In genomic region chr2:226611196-226611943, GRCh38 we compare ENCODE assay signal across 33 cellular contexts.
DNase-seq lines count a peak whose midpoint lies in the region; ATAC-seq, FAIRE-seq and TF ChIP-seq lines count a peak whose summit lies in the region.
"Had no signal": no experiment of that assay in that cellular context is flagged by ENCODE, and none has a peak within 500 bp of the region (broad histone marks: within the 10 kb centered on the region; RNA-seq: fewer than 3 reads in every experiment).

No MANE protein-coding gene starts in this region.

- no peaks in the 10 kb centered on the region for H3K79me2 ChIP-seq in mammary epithelial cell (ENCODE audit: insufficient read depth, low read length)

- 93% methylated on average over 2 of the region's 4 CpGs; no CpG with 5 or more reads in 1 of the 2 experiments for WGBS in IMR-90 (ENCODE audit: extremely low coverage in 2 of 2, insufficient read length in 1 of 2), 2 experiments
- WGBS in mammary epithelial cell (ENCODE audit: low coverage, missing lambda C conversion rate): 71% methylated on average over 4 of the region's 4 CpGs

- TF ChIP-seq POLR2A in IMR-90 (IDR thresholded peaks at IDR 0.05; ENCODE audit: low read depth, low read length) (no peak), H54 (IDR thresholded peaks at IDR 0.05; ENCODE audit: low read depth, low read length) (no peak)

- no peak overlapping the region for H2AFZ ChIP-seq in IMR-90 (replicated peaks; ENCODE audit: low read length, poor library complexity)
- no peak overlapping the region for H2AFZ ChIP-seq in mammary epithelial cell (ENCODE audit: low read depth, low read length)

- peak overlapping the region; percentile 75 for H2BK120ac ChIP-seq in IMR-90 (ENCODE audit: low read depth, low read length)

- H3K9me3 Mint-ChIP-seq in mesothelial cell of epicardium: peaks cover 13% of the 10 kb centered on the region
- H3K9me3 Mint-ChIP-seq: stimulated activated naive CD8-positive, alpha-beta T cell treated with anti-CD3 and anti-CD28 coated beads, Interleukin-15, amount 100 ng/mL, for 72 hours; WTC11 had no signal

- peak overlapping the region; percentile 22; the same call in 1 of the 2 replicates for H3K4ac ChIP-seq in IMR-90 (ENCODE audit: low read depth, low read length)

- H3K4me3 Mint-ChIP-seq in mesothelial cell of epicardium: no peak overlapping the region
- H3K4me3 Mint-ChIP-seq: activated CD8-positive, alpha-beta memory T cell treated with anti-CD3 and anti-CD28 coated beads, Interleukin-2, amount 10 ng/mL, durations not matched to agents 7 days and 5 days; brain; natural killer cell; stimulated activated naive CD8-positive, alpha-beta T cell treated with anti-CD3 and anti-CD28 coated beads, Interleukin-15, amount 100 ng/mL, for 72 hours; WTC11 had no signal

- H4K8ac ChIP-seq in IMR-90 (ENCODE audit: low read depth in 2 of 2, low read length in 2 of 2): peak overlapping the region; percentile 24 to 64

- ATAC-seq in IMR-90 (ENCODE audit: low read depth): peak; percentile 9; the same call in 1 of the 2 replicates
- no peak for ATAC-seq in HG03460 (IDR thresholded peaks at IDR 0.05; ENCODE audit: unreplicated experiment)
- ATAC-seq in HG02884 (IDR thresholded peaks at IDR 0.05; ENCODE audit: unreplicated experiment): no peak
- ATAC-seq: activated CD8-positive, alpha-beta memory T cell treated with anti-CD3 and anti-CD28 coated beads, Interleukin-2, amount 10 ng/mL, durations not matched to agents 7 days and 5 days; left ventricle myocardium superior; natural killer cell; stimulated activated naive CD8-positive, alpha-beta T cell treated with anti-CD3 and anti-CD28 coated beads, Interleukin-15, amount 100 ng/mL, for 72 hours; WTC11 had no signal

- H4K5ac ChIP-seq in IMR-90 (ENCODE audit: low read depth, low read length): peak overlapping the region; percentile 97

- H3K36me3 ChIP-seq in IMR-90 (ENCODE audit: control insufficient read depth, insufficient read depth, low read length) (no peaks in the 10 kb centered on the region), mammary epithelial cell (ENCODE audit: insufficient read depth, low read length) (no peaks in the 10 kb centered on the region)
- H3K36me3 ChIP-seq: BLaER1 treated with 17β-estradiol and CSF1 and Interleukin-3, amounts not matched to agents 10 nM and 100 nM had no signal

- TF ChIP-seq RAD21 in IMR-90 (IDR thresholded peaks at IDR 0.05; ENCODE audit: low read length): no peak

- POLR2A ChIA-PET in IMR-90 (lab: Charles Lee; ENCODE audit: unreplicated experiment): interaction anchor here (0.7 kb wide), 1 partner anchor 132 kb away, joined by 3 read pairs; no protein-coding TSS in a partner anchor

- peaks cover 10% of the 10 kb centered on the region for H3K4me1 ChIP-seq in IMR-90 (ENCODE audit: control insufficient read depth, insufficient read depth, low read length)
- peaks cover 19% of the 10 kb centered on the region for H3K4me1 ChIP-seq in mammary epithelial cell (ENCODE audit: insufficient read depth, low read length)
- H3K4me1 ChIP-seq: BLaER1 treated with 17β-estradiol and CSF1 and Interleukin-3, amounts not matched to agents 10 nM and 100 nM had no signal

- peak overlapping the region; percentile 91 for H2BK20ac ChIP-seq in IMR-90 (ENCODE audit: low read depth, low read length)

- no peak overlapping the region for H3K56ac ChIP-seq in IMR-90 (ENCODE audit: extremely low read depth, insufficient read depth, low read length)

- H3K27me3 ChIP-seq in IMR-90 (ENCODE audit: control insufficient read depth, insufficient read depth, low read length) (no peaks in the 10 kb centered on the region), mammary epithelial cell (ENCODE audit: insufficient read depth, low read length) (no peaks in the 10 kb centered on the region)
- H3K27me3 ChIP-seq: BLaER1 treated with 17β-estradiol and CSF1 and Interleukin-3, amounts not matched to agents 10 nM and 100 nM had no signal

- TF ChIP-seq CTCF in IMR-90 (conservative IDR thresholded peaks at IDR 0.05; ENCODE audit: low read depth, low read length) (no peak), mammary epithelial cell (conservative IDR thresholded peaks at IDR 0.05 in 1 of 2, IDR thresholded peaks at IDR 0.05 in 1 of 2; ENCODE audit: extremely low read depth in 1 of 2, insufficient read depth in 1 of 2, low read depth in 1 of 2, low read length in 2 of 2) (no peak), mesothelial cell of epicardium (IDR thresholded peaks at IDR 0.05; ENCODE audit: unreplicated experiment) (no peak)

- H3K9me1 ChIP-seq in IMR-90 (ENCODE audit: insufficient read depth, low read length): peaks cover 3% of the 10 kb centered on the region

- dilution Hi-C loops in IMR-90 (cut with HindIII; ENCODE audit: low sequenced_read_pairs, unreplicated experiment) (no loop called here), mammary epithelial cell (cut with HindIII; ENCODE audit: low sequenced_read_pairs) (no loop called here)

- H3K27me3 Mint-ChIP-seq in mesothelial cell of epicardium (ENCODE audit: low read depth): no peaks in the 10 kb centered on the region

- H4K91ac ChIP-seq in IMR-90 (ENCODE audit: insufficient read depth, low read depth, low read length): peak overlapping the region; percentile 29

- in situ Hi-C loops in IMR-90 (cut with MboI; ENCODE audit: low sequenced_read_pairs): no loop called here
- in situ Hi-C loops in mammary epithelial cell (cut with MboI; ENCODE audit: low sequenced_read_pairs in 2 of 2): no loop called here

- H2BK15ac ChIP-seq in IMR-90 (ENCODE audit: low read depth, low read length): peak overlapping the region; percentile 90

- peaks cover 2% of the 10 kb centered on the region for H3K36me3 Mint-ChIP-seq in mesothelial cell of epicardium
- H3K36me3 Mint-ChIP-seq: brain, natural killer cell, WTC11 had no signal

- CTCF ChIA-PET in IMR-90 (lab: Yijun Ruan, JAX): no interaction called here
- CTCF ChIA-PET in mammary epithelial cell (lab: Charles Lee; ENCODE audit: low non-redundant PET): interaction anchor here (0.5 kb wide), 1 partner anchor 426 kb away, joined by 3 read pairs; no protein-coding TSS in a partner anchor

- no peaks in the 10 kb centered on the region for H4K20me1 ChIP-seq in IMR-90 (ENCODE audit: insufficient read depth, low read length)
- H4K20me1 ChIP-seq in mammary epithelial cell (ENCODE audit: insufficient read depth, low read length): no peaks in the 10 kb centered on the region
- H4K20me1 ChIP-seq: BLaER1 treated with 17β-estradiol and CSF1 and Interleukin-3, amounts not matched to agents 10 nM and 100 nM had no signal

- DNase-seq in AG20443 (ENCODE audit: low spot score): peak; percentile 11
- no peak for DNase-seq in IMR-90
- DNase-seq in mammary epithelial cell: peak; percentile 8
- no peak for DNase-seq in mesothelial cell of epicardium (ENCODE audit: low spot score in 2 of 2, unreplicated experiment in 2 of 2)
- no peak for DNase-seq in H54 (ENCODE audit: insufficient read length, low spot score)
- DNase-seq in activated CD8-positive, alpha-beta memory T cell treated with anti-CD3 and anti-CD28 coated beads, Interleukin-2, amount 50 U/mL, for 4 hours: no peak
- DNase-seq: ACHN; activated CD4-positive, alpha-beta T cell treated with anti-CD3 and anti-CD28 coated beads, Interleukin-2, amount 50 U/mL, for 1 hour; activated CD8-positive, alpha-beta memory T cell treated with anti-CD3 and anti-CD28 coated beads, Interleukin-2, amount 10 ng/mL, durations not matched to agents 7 days and 5 days; activated naive CD4-positive, alpha-beta T cell treated with Interleukin-2 at 50 U/mL for 16 hours; COR-L47; DMS79; GOT3; KBM-7; left ventricle myocardium superior; natural killer cell; NCI-H1436; NCI-H446 treated with DMSO at 0.1 percent for 48 hours; occipital lobe; OCI-M1; SHP77; stimulated activated CD4-positive, alpha-beta T cell treated with anti-CD3 and anti-CD28 coated beads, Interleukin-1b, Interleukin-23, amount 100 ng/mL, for 48 hours; stimulated activated CD8-positive, alpha-beta memory T cell treated with anti-CD3 and anti-CD28 coated beads, Interleukin-4, amount 100 ng/mL, for 48 hours; stimulated activated naive CD8-positive, alpha-beta T cell treated with anti-CD3 and anti-CD28 coated beads, Interleukin-15, amount 100 ng/mL, for 72 hours had no signal

- BruUV-seq in IMR-90 (replicated peaks; lab: Mats Ljungman, UMichigan): no TSS peak
- BruUV-seq in mammary epithelial cell (replicated peaks; lab: Mats Ljungman, UMichigan): TSS peak; percentile 76

- H3K18ac ChIP-seq in IMR-90 (ENCODE audit: low read depth, low read length): peak overlapping the region; percentile 97

- no peak overlapping the region for H2AK9ac ChIP-seq in IMR-90 (replicated peaks; ENCODE audit: low read depth, low read length, poor library complexity)

- H3K79me1 ChIP-seq in IMR-90 (ENCODE audit: low read depth in 1 of 2, low read length in 2 of 2): no peaks in the 10 kb centered on the region

- H2AK5ac ChIP-seq in IMR-90 (ENCODE audit: low read depth, low read length): peak overlapping the region; percentile 41

- no peak overlapping the region for H3K23ac ChIP-seq in IMR-90 (ENCODE audit: low read depth, low read length)

- H3K4me1 Mint-ChIP-seq in mesothelial cell of epicardium: peaks cover 26% of the 10 kb centered on the region
- H3K4me1 Mint-ChIP-seq: brain, natural killer cell had no signal

- H3K9ac ChIP-seq in IMR-90 (ENCODE audit: low read depth, low read length) (no peak overlapping the region), mammary epithelial cell (ENCODE audit: insufficient read depth, low read length) (no peak overlapping the region)
- H3K9ac ChIP-seq: BLaER1 treated with 17β-estradiol and CSF1 and Interleukin-3, amounts not matched to agents 10 nM and 100 nM had no signal

- peak overlapping the region; percentile 66; the same call in 1 of the 2 replicates for H3K4me2 ChIP-seq in IMR-90 (ENCODE audit: low read depth, low read length)
- peak overlapping the region; percentile 29 for H3K4me2 ChIP-seq in mammary epithelial cell (ENCODE audit: insufficient read depth, low read depth, low read length)
- H3K4me2 ChIP-seq: BLaER1 treated with 17β-estradiol and CSF1 and Interleukin-3, amounts not matched to agents 10 nM and 100 nM had no signal

- intact Hi-C loops in IMR-90 (cut with micrococcal nuclease): no loop called here
- intact Hi-C loops in mammary epithelial cell (cut with micrococcal nuclease): no loop called here

- H3K4me3 ChIP-seq in IMR-90 (ENCODE audit: insufficient read depth, low read depth, low read length) (no peak overlapping the region), mammary epithelial cell (replicated peaks in 1 of 3; ENCODE audit: insufficient read depth in 1 of 3, low read depth in 2 of 3, low read length in 3 of 3) (no peak overlapping the region)
- H3K4me3 ChIP-seq: BLaER1 treated with 17β-estradiol and CSF1 and Interleukin-3, amounts not matched to agents 10 nM and 100 nM; skin epidermis had no signal

- no peaks in the 10 kb centered on the region for H3K9me3 ChIP-seq in IMR-90 (ENCODE audit: control insufficient read depth, insufficient read depth, low read length)
- no peaks in the 10 kb centered on the region for H3K9me3 ChIP-seq in mammary epithelial cell (replicated peaks; ENCODE audit: insufficient read depth, low read length)
- H3K9me3 ChIP-seq: BLaER1 treated with 17β-estradiol and CSF1 and Interleukin-3, amounts not matched to agents 10 nM and 100 nM had no signal

- H3K27ac ChIP-seq in IMR-90 (ENCODE audit: insufficient read depth, low read length) (no peak overlapping the region; the same call in 1 of the 2 replicates), mammary epithelial cell (ENCODE audit: insufficient read depth, low read depth, low read length) (peak overlapping the region; percentile 57)
- H3K27ac ChIP-seq: BLaER1 treated with 17β-estradiol and CSF1 and Interleukin-3, amounts not matched to agents 10 nM and 100 nM; skin epidermis had no signal

- no peak for FAIRE-seq in H54 (lab: Jason Lieb, UNC)
- FAIRE-seq: endothelial cell of umbilical vein, GM18507, islet of Langerhans had no signal

- H3K27ac Mint-ChIP-seq in mesothelial cell of epicardium: peak overlapping the region; percentile 78
- H3K27ac Mint-ChIP-seq: activated CD8-positive, alpha-beta memory T cell treated with anti-CD3 and anti-CD28 coated beads, Interleukin-2, amount 10 ng/mL, durations not matched to agents 7 days and 5 days; brain; natural killer cell; stimulated activated naive CD8-positive, alpha-beta T cell treated with anti-CD3 and anti-CD28 coated beads, Interleukin-15, amount 100 ng/mL, for 72 hours; WTC11 had no signal

- H3K14ac ChIP-seq in IMR-90 (replicated peaks; ENCODE audit: low read depth, low read length): 0 out of 2 replicates have a peak overlapping the region, but pooled peaks have one; percentile 41

- H2BK5ac ChIP-seq in IMR-90 (ENCODE audit: low read depth, low read length, poor library complexity, severe bottlenecking): peak overlapping the region; percentile 63

Comparison
In these comparisons a context has a peak if more than half of its experiments do, and no peak if none do; other contexts are left out.
1. DNase-seq: peak in AG20443 (single experiment) and mammary epithelial cell (single experiment); none in IMR-90 (single experiment), mesothelial cell of epicardium (0 of 2), H54 (single experiment) and activated CD8-positive, alpha-beta memory T cell treated with anti-CD3 and anti-CD28 coated beads, Interleukin-2, amount 50 U/mL, for 4 hours (single experiment).